12 cellular contexts compared by ENCODE assay signal in the genomic region with DNA sequence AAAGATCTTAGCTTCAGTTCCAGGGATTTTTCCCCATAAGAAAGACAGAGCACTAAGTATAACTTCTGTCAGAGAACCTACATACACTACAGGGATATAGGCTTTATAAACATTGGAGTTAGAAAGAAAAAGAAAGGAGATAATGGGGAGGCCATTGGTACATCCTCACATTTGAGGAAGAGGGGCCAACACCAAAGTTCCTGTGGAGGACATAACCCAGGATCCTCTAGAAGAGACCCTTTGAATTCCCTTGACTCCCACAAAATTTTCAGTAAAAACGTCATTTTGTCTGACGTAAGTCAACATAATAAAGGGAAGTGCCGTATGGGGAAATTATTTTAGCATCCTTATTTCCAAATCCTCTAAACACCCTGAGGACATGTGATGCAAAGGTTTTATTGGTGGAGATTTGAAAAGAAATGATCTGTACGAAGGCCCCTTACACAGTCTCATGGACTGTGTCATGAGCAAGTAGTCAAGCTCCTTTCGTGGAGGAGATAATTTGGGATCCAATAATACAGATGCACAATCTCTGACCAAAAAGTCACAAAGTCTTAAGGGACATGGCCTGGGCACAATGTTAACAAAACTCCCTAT. TPM values are rescaled to one million over a fixed set of nuclear protein-coding genes. Genes with fewer than 3 reads are reported as not detected.
DNase-seq lines count a peak whose midpoint lies in the region; ATAC-seq lines count a peak whose summit lies in the region.
"Had no signal": no experiment of that assay in that cellular context is flagged by ENCODE, and none has a peak within 500 bp of the region (broad histone marks: within the 10 kb centered on the region; RNA-seq: fewer than 3 reads in every experiment).

No MANE protein-coding gene starts in this region.

- H3K9me3 ChIP-seq in duodenal mucosa (ENCODE audit: control insufficient read depth in 1 of 2, low read length in 2 of 2), result no peaks in the 10 kb centered on the region
- H3K9me3 ChIP-seq: tibial artery had no signal

- H3K27me3 ChIP-seq in duodenal mucosa (ENCODE audit: control insufficient read depth in 1 of 2, insufficient read depth in 2 of 2, low read length in 2 of 2), result no peaks in the 10 kb centered on the region
- H3K27me3 ChIP-seq: tibial artery had no signal

- peak; percentile 19 for ATAC-seq in HG03520 (IDR thresholded peaks at IDR 0.05; ENCODE audit: unreplicated experiment)
- ATAC-seq in sciatic nerve, result peak; percentile 66
- no peak for ATAC-seq in HG02970 (IDR thresholded peaks at IDR 0.05; ENCODE audit: low FRiP score, unreplicated experiment)

- DNase-seq in NOMO-1 (lab: John Stamatoyannopoulos, UW; ENCODE audit: unreplicated experiment in 2 of 2) (peak; percentile 8 to 38), NOMO-1 treated with dmso at 0.1 percent for 144 hours (lab: John Stamatoyannopoulos, UW; ENCODE audit: unreplicated experiment) (no peak), sciatic nerve (ENCODE audit: low spot score) (no peak), NCI-H524 treated with DMSO at 0.1 percent for 48 hours (lab: John Stamatoyannopoulos, UW) (no peak), NCI-H1694 treated with DMSO at 0.1 percent for 48 hours (lab: John Stamatoyannopoulos, UW) (no peak)
- DNase-seq: glutamatergic neuron, tibial artery had no signal

- H3K27ac ChIP-seq in duodenal mucosa (ENCODE audit: low read depth, low read length), result peak overlapping the region; percentile 43
- H3K27ac ChIP-seq: 22Rv1, HL-60, tibial artery had no signal

- intact Hi-C loops in sciatic nerve (cut with DNase I), result no loop called here

- H3K9ac ChIP-seq in duodenal mucosa (ENCODE audit: low read depth in 1 of 2, low read length in 2 of 2), result no peak overlapping the region

- no peak overlapping the region for H3K4me3 ChIP-seq in duodenal mucosa (ENCODE audit: low read depth in 1 of 2, low read length in 2 of 2)
- H3K4me3 ChIP-seq: tibial artery had no signal

- no peaks in the 10 kb centered on the region for H3K36me3 ChIP-seq in duodenal mucosa (ENCODE audit: control insufficient read depth in 1 of 2, insufficient read depth in 2 of 2, low read length in 2 of 2)
- H3K36me3 ChIP-seq: tibial artery had no signal

- peaks cover 5 to 10% of the 10 kb centered on the region in 2 donors for H3K4me1 ChIP-seq in duodenal mucosa (ENCODE audit: control insufficient read depth in 1 of 2, insufficient read depth in 2 of 2, low read length in 2 of 2)
- H3K4me1 ChIP-seq: tibial artery had no signal

RNA-seq across cellular contexts. Expression of a gene that starts 33.2 kb away (rescaled TPM):
- total RNA-seq in sciatic nerve, result 455 TPM

RNA-seq across cellular contexts. Expression of a gene that starts 57.2 kb away (rescaled TPM):
- 56.6 TPM for total RNA-seq in sciatic nerve

Comparison
In these comparisons a context has a peak if more than half of its experiments do, and no peak if none do; other contexts are left out.
1. DNase-seq: peak in NOMO-1 (2 of 2); none in NOMO-1 treated with dmso at 0.1 percent for 144 hours (single experiment), sciatic nerve (single experiment), NCI-H524 treated with DMSO at 0.1 percent for 48 hours (single experiment) and NCI-H1694 treated with DMSO at 0.1 percent for 48 hours (single experiment).